ENCODE assay signal across 21 cellular contexts in genomic region chr12:77845831-77846230, GRCh38. TPM values are rescaled to one million over a fixed set of nuclear protein-coding genes. Genes with fewer than 3 reads are reported as not detected.
DNase-seq lines count a peak whose midpoint lies in the region; FAIRE-seq and TF ChIP-seq lines count a peak whose summit lies in the region.
"Had no signal": no experiment of that assay in that cellular context is flagged by ENCODE, and none has a peak within 500 bp of the region (broad histone marks: within the 10 kb centered on the region; RNA-seq: fewer than 3 reads in every experiment).

No MANE protein-coding gene starts in this region.

- H3K79me2 ChIP-seq in OCI-LY7 (ENCODE audit: insufficient read depth, low read depth, low read length), result no peaks in the 10 kb centered on the region

- POLR2A ChIA-PET in OCI-LY7 (lab: Charles Lee) (no interaction called here), GM10248 (lab: Yijun Ruan, JAX) (no interaction called here)

- FAIRE-seq in bronchial epithelial cell (lab: Jason Lieb, UNC) (no peak), frontal cortex (lab: Jason Lieb, UNC) (no peak)

- H3K4me3 ChIP-seq in OCI-LY7 (ENCODE audit: low read depth, low read length, poor library complexity, severe bottlenecking) (no peak overlapping the region), bronchial epithelial cell (ENCODE audit: low read depth, low read length) (no peak overlapping the region)
- H3K4me3 ChIP-seq: dorsolateral prefrontal cortex, right lobe of liver, SJCRH30 had no signal

- intact Hi-C loops in OCI-LY7 (cut with micrococcal nuclease; ENCODE audit: unreplicated experiment), result no loop called here

- no peaks in the 10 kb centered on the region for H3K36me3 ChIP-seq in OCI-LY7 (ENCODE audit: insufficient read depth, low read length)
- H3K36me3 ChIP-seq in bronchial epithelial cell (ENCODE audit: control insufficient read depth, insufficient read depth, low read length), result no peaks in the 10 kb centered on the region
- H3K36me3 ChIP-seq: right lobe of liver, SJCRH30 had no signal

- H4K20me1 ChIP-seq in OCI-LY7 (ENCODE audit: insufficient read depth, low read length), result no peaks in the 10 kb centered on the region

- no TSS peak for BruUV-seq in OCI-LY7 (replicated peaks; lab: Mats Ljungman, UMichigan)

- H3K27ac ChIP-seq in OCI-LY7 (ENCODE audit: low read depth, low read length, poor library complexity, severe bottlenecking), result peak overlapping the region; percentile 95
- H3K27ac ChIP-seq: right lobe of liver had no signal

- CTCF ChIA-PET in OCI-LY7 (lab: Charles Lee; ENCODE audit: unreplicated experiment) (no interaction called here), GM10248 (lab: Yijun Ruan, JAX) (interaction anchor here (1.1 kb wide), 1 partner anchor 11 kb away, joined by 3 read pairs; no protein-coding TSS in a partner anchor)

- TF ChIP-seq CTCF in OCI-LY7 (conservative IDR thresholded peaks at IDR 0.05; ENCODE audit: low read length) (no peak), bronchial epithelial cell (IDR thresholded peaks at IDR 0.05; ENCODE audit: insufficient read depth, low read length, severe bottlenecking) (no peak), GM10248 (IDR thresholded peaks at IDR 0.05; ENCODE audit: control extremely low read depth, extremely low read depth, low read depth, missing control alignments) (no peak)

- peaks cover 62% of the 10 kb centered on the region for H3K4me1 ChIP-seq in OCI-LY7 (ENCODE audit: insufficient read depth, low read length, poor library complexity, severe bottlenecking)

- peak overlapping the region; percentile 83; the same call in 1 of the 2 replicates for H2AFZ ChIP-seq in OCI-LY7 (ENCODE audit: low read length)

- DNase-seq in GM03348 (ENCODE audit: low spot score) (peak; percentile 36), OCI-LY7 (ENCODE audit: low spot score) (no peak), bronchial epithelial cell (ENCODE audit: low read depth) (peak; percentile 75), non-pigmented ciliary epithelial cell (ENCODE audit: low read depth) (peak; percentile 63), DMS114 treated with DMSO at 0.1 percent for 48 hours (lab: John Stamatoyannopoulos, UW; ENCODE audit: unreplicated experiment) (no peak), frontal cortex (ENCODE audit: low spot score in 2 of 2) (no peak), GM10248 (ENCODE audit: extremely low spot score) (no peak), DMS153 treated with DMSO at 0.1 percent for 48 hours (lab: John Stamatoyannopoulos, UW; ENCODE audit: unreplicated experiment) (no peak)
- DNase-seq: activated B cell treated with CpG ODN at 0.5 μM for 24 hours; activated CD8-positive, alpha-beta memory T cell treated with anti-CD3 and anti-CD28 coated beads, Interleukin-2, amount 50 U/mL, for 48 hours; activated naive CD8-positive, alpha-beta T cell treated with anti-CD3 and anti-CD28 coated beads for 36 hours; C1 segment of cervical spinal cord; dorsolateral prefrontal cortex; glutamatergic neuron; KBM-7; left colon; natural killer cell; NCI-H1694; NCI-H82; right lobe of liver; SJCRH30 had no signal

- H3K9me2 ChIP-seq in OCI-LY7 (ENCODE audit: insufficient read depth, low read length), result no peaks in the 10 kb centered on the region

- H3K27me3 ChIP-seq in bronchial epithelial cell (ENCODE audit: control insufficient read depth, insufficient read depth, low read length), result no peaks in the 10 kb centered on the region
- H3K27me3 ChIP-seq: dorsolateral prefrontal cortex, right lobe of liver, SJCRH30 had no signal

- peaks cover 4% of the 10 kb centered on the region; the same call in 1 of the 2 replicates for H3K9me3 ChIP-seq in OCI-LY7 (ENCODE audit: low read length)
- H3K9me3 ChIP-seq: right lobe of liver, SJCRH30 had no signal

- H3K4me2 ChIP-seq in OCI-LY7 (ENCODE audit: low read length), result peak overlapping the region; percentile 80; the same call in 1 of the 2 replicates

RNA-seq across cellular contexts. Expression of gene NAV3, which starts 15.1 kb away (rescaled TPM):
- total RNA-seq in OCI-LY7 (2014; rRNA removed; shearing (Covaris generic)), result 1.6 and 4.2 TPM in 2 replicates
- total RNA-seq in OCI-LY7 (2022) (0.68 and 0.85 TPM in 2 replicates), bronchial epithelial cell (1.6 and 3.2 TPM in 2 replicates), frontal cortex (240 TPM)
- total RNA-seq: activated B cell treated with CpG ODN at 0.5 μM for 24 hours; activated naive CD8-positive, alpha-beta T cell treated with anti-CD3 and anti-CD28 coated beads for 36 hours; natural killer cell had no signal

Comparison
In these comparisons a context has a peak if more than half of its experiments do, and no peak if none do; other contexts are left out.
1. DNase-seq: peak in GM03348 (single experiment), bronchial epithelial cell (single experiment) and non-pigmented ciliary epithelial cell (single experiment); none in OCI-LY7 (single experiment), DMS114 treated with DMSO at 0.1 percent for 48 hours (single experiment), frontal cortex (0 of 2), GM10248 (single experiment) and DMS153 treated with DMSO at 0.1 percent for 48 hours (single experiment).
2. RNA of gene NAV3, which starts 15.1 kb away (total RNA-seq): 240 TPM in frontal cortex (single experiment); 1.6 to 3.2 TPM in bronchial epithelial cell and 0.68 to 4.2 TPM in OCI-LY7; every median in the first group is over 10 times any median in the second.